8 cellular contexts compared by ENCODE assay signal in genomic region chr20:31716818-31717477, GRCh38. TPM values are rescaled to one million over a fixed set of nuclear protein-coding genes. Genes with fewer than 3 reads are reported as not detected.
DNase-seq lines count a peak whose midpoint lies in the region; ATAC-seq and FAIRE-seq lines count a peak whose summit lies in the region.

No MANE protein-coding gene starts in this region.

- peak overlapping the region; percentile 38 for H4K91ac ChIP-seq in trophoblast cell (ENCODE audit: low read depth, low read length)

- H3K27me3 ChIP-seq in trophoblast cell (ENCODE audit: insufficient read depth, low read length), result no peaks in the 10 kb centered on the region

- H4K8ac ChIP-seq in trophoblast cell (ENCODE audit: low read depth, low read length), result peak overlapping the region; percentile 2

- no peak overlapping the region for H2AFZ ChIP-seq in trophoblast cell (ENCODE audit: insufficient read depth, low read length, poor library complexity)

- H3K9ac ChIP-seq in trophoblast cell (ENCODE audit: low read length), result no peak overlapping the region

- no peak overlapping the region for H3K4me3 ChIP-seq in trophoblast cell (ENCODE audit: low read depth, low read length)

- peak overlapping the region; percentile 84 for H3K27ac ChIP-seq in cingulate gyrus (ENCODE audit: low read depth, low read length)
- no peak overlapping the region for H3K27ac ChIP-seq in trophoblast cell (ENCODE audit: low read depth, low read length)

- H3K14ac ChIP-seq in trophoblast cell (ENCODE audit: low read length), result peak overlapping the region; percentile 28

- ATAC-seq in GM18868 (IDR thresholded peaks at IDR 0.05; ENCODE audit: unreplicated experiment), result peak; percentile 34
- ATAC-seq in HG03378 (IDR thresholded peaks at IDR 0.05; ENCODE audit: unreplicated experiment), result peak; percentile 19

- H3K4ac ChIP-seq in trophoblast cell (ENCODE audit: low read depth, low read length), result peak overlapping the region; percentile 35

- no peak overlapping the region for H4K12ac ChIP-seq in trophoblast cell (ENCODE audit: low read depth, low read length)

- H3K79me2 ChIP-seq in trophoblast cell (ENCODE audit: control insufficient read depth, insufficient read depth, low read length, poor library complexity), result peaks cover 21% of the 10 kb centered on the region

- H3K18ac ChIP-seq in trophoblast cell (ENCODE audit: low read length), result peak overlapping the region; percentile 7

- peak overlapping the region; percentile 56 for H2BK12ac ChIP-seq in trophoblast cell (ENCODE audit: low read length)

- H2BK120ac ChIP-seq in trophoblast cell (ENCODE audit: insufficient read depth, low read length, poor library complexity), result peak overlapping the region; percentile 69

- peak overlapping the region; percentile 18 for H2AK5ac ChIP-seq in trophoblast cell (ENCODE audit: low read length)

- no peak overlapping the region for H3K4me2 ChIP-seq in trophoblast cell (ENCODE audit: low read length)

- peaks cover 40 to 51% of the 10 kb centered on the region in 2 experiments for H3K4me1 ChIP-seq in trophoblast cell (ENCODE audit: control insufficient read depth in 1 of 2, insufficient read depth in 2 of 2, low read length in 2 of 2)

- peaks cover 2 to 4% of the 10 kb centered on the region in 2 experiments for H3K36me3 ChIP-seq in trophoblast cell (ENCODE audit: control insufficient read depth in 1 of 2, insufficient read depth in 2 of 2, low read length in 2 of 2)

- H2BK5ac ChIP-seq in trophoblast cell (ENCODE audit: low read depth, low read length, poor library complexity), result peak overlapping the region; percentile 15

- no CpG with 5 or more reads among the region's 5 CpGs for WGBS in trophoblast cell (ENCODE audit: extremely low coverage, insufficient coverage, insufficient read length)

- peaks cover 45% of the 10 kb centered on the region for H3K79me1 ChIP-seq in trophoblast cell (ENCODE audit: low read length)

- H3K23ac ChIP-seq in trophoblast cell (ENCODE audit: low read length), result no peak overlapping the region

- no peaks in the 10 kb centered on the region for H3K9me3 ChIP-seq in trophoblast cell (ENCODE audit: insufficient read depth, low read depth, low read length)

- no peak for FAIRE-seq in frontal cortex (lab: Jason Lieb, UNC)

- no peak for DNase-seq in trophoblast cell
- no peak for DNase-seq in GOT3 (lab: John Stamatoyannopoulos, UW)
- DNase-seq in stimulated activated naive CD4-positive, alpha-beta T cell treated with Interleukin-2 at 50 U/mL for 16 hours (lab: John Stamatoyannopoulos, UW), result no peak
- no peak for DNase-seq in frontal cortex (ENCODE audit: low spot score in 2 of 2)
- no peak for DNase-seq in medulla oblongata (ENCODE audit: extremely low spot score)

RNA-seq across cellular contexts. Expression of gene BCL2L1, which starts 5.7 kb away (rescaled TPM):
- polyA plus RNA-seq in trophoblast cell (2013), result 62.0 and 65.1 TPM in 2 replicates
- 32.6 TPM for total RNA-seq in frontal cortex

RNA-seq across cellular contexts. Expression of gene TPX2, which starts 22.1 kb away (rescaled TPM):
- polyA plus RNA-seq in trophoblast cell (2013), result 88.5 and 93.7 TPM in 2 replicates
- 5.7 TPM for total RNA-seq in frontal cortex
